ENCODE assay signal across 19 cellular contexts in the genomic region with DNA sequence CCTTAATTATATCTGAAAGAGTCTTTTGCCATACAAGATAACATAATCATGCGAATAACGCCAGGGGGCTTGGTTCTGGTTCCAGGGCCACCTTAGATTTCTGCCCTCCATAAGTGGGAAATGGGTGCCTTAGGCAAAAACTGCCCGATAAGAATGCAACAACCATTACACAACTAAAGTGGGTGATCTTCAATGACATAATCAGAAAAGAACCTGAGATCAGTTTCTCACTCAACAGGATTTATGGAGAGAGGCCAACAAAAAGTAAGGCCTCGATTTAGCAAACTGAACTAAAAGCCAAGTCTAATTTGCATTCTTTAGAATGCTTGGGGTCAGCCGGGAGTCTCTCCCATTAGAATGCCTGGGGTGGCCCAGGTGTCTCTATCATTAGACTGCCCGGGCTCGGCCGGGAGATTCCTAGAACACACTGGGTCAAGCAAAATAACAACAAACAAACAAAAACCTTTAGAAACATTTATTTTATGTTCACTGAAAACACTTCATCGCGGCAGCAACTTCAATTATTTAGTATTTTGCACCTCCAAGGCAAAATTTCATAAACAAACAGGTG.
DNase-seq lines count a peak whose midpoint lies in the region; ATAC-seq, FAIRE-seq and TF ChIP-seq lines count a peak whose summit lies in the region.
"Had no signal": no experiment of that assay in that cellular context is flagged by ENCODE, and none has a peak within 500 bp of the region (broad histone marks: within the 10 kb centered on the region; RNA-seq: fewer than 3 reads in every experiment).

No MANE protein-coding gene starts in this region.

- H3K4me2 ChIP-seq in astrocyte (ENCODE audit: low read length) (no peak overlapping the region), mesenchymal stem cell (ENCODE audit: low read length, poor library complexity, severe bottlenecking) (no peak overlapping the region), Karpas-422 (ENCODE audit: low read depth, low read length, poor library complexity, severe bottlenecking) (no peak overlapping the region)

- TF ChIP-seq CTCF in right atrium auricular region (IDR thresholded peaks at IDR 0.05) (no peak), astrocyte (IDR thresholded peaks at IDR 0.05; ENCODE audit: insufficient read depth, low read depth, low read length) (no peak)

- 86% methylated on average over 10 of the region's 10 CpGs for WGBS in mesenchymal stem cell

- no peaks in the 10 kb centered on the region for H3K36me3 Mint-ChIP-seq in astrocyte (ENCODE audit: low read depth, unreplicated experiment)

- no peak overlapping the region for H3K18ac ChIP-seq in mesenchymal stem cell (ENCODE audit: low read depth in 1 of 2, low read length in 2 of 2)

- no peak overlapping the region for H2BK120ac ChIP-seq in mesenchymal stem cell (ENCODE audit: low read depth, low read length)

- H3K27me3 ChIP-seq in right atrium auricular region (no peaks in the 10 kb centered on the region), astrocyte (ENCODE audit: insufficient read depth, low read length) (no peaks in the 10 kb centered on the region), mesenchymal stem cell (ENCODE audit: control insufficient read depth in 1 of 2, insufficient read depth in 1 of 2, low read length in 2 of 2) (no peaks in the 10 kb centered on the region), Karpas-422 (ENCODE audit: low read length) (no peaks in the 10 kb centered on the region)
- H3K27me3 ChIP-seq: heart left ventricle, tibial artery had no signal

- peaks cover 39% of the 10 kb centered on the region for H3K4me1 Mint-ChIP-seq in astrocyte (ENCODE audit: low read depth, unreplicated experiment)

- H3K79me1 ChIP-seq in mesenchymal stem cell (replicated peaks; ENCODE audit: low read length, poor library complexity, severe bottlenecking), result no peaks in the 10 kb centered on the region

- H3K27ac Mint-ChIP-seq in astrocyte (ENCODE audit: unreplicated experiment), result no peak overlapping the region
- H3K27ac Mint-ChIP-seq: naive thymus-derived CD8-positive, alpha-beta T cell; progenitor cell of endocrine pancreas had no signal

- no peaks in the 10 kb centered on the region for H3K9me2 ChIP-seq in Karpas-422 (replicated peaks; ENCODE audit: insufficient read depth, low read length)

- H3K9me3 ChIP-seq in right atrium auricular region, result peaks cover 0 to 17% of the 10 kb centered on the region in 2 donors
- H3K9me3 ChIP-seq in astrocyte (ENCODE audit: insufficient read depth, low read depth, low read length), result no peaks in the 10 kb centered on the region
- H3K9me3 ChIP-seq in mesenchymal stem cell (ENCODE audit: control insufficient read depth, low read length), result peaks cover 30% of the 10 kb centered on the region
- H3K9me3 ChIP-seq in Karpas-422 (ENCODE audit: low read length), result peaks cover 11% of the 10 kb centered on the region

- H3K4me3 ChIP-seq in right atrium auricular region (no peak overlapping the region), astrocyte (ENCODE audit: insufficient read depth, low read depth, low read length) (no peak overlapping the region), mesenchymal stem cell (ENCODE audit: insufficient read depth in 1 of 2, low read depth in 1 of 2, low read length in 2 of 2) (no peak overlapping the region), Karpas-422 (ENCODE audit: low read length) (no peak overlapping the region)
- H3K4me3 ChIP-seq: heart left ventricle, lung, tibial artery had no signal

- H3K27ac ChIP-seq in right atrium auricular region, result no peak overlapping the region
- no peak overlapping the region for H3K27ac ChIP-seq in astrocyte (ENCODE audit: low read depth, low read length)
- no peak overlapping the region for H3K27ac ChIP-seq in mesenchymal stem cell (ENCODE audit: low read length, poor library complexity, severe bottlenecking)
- no peak overlapping the region for H3K27ac ChIP-seq in Karpas-422 (ENCODE audit: low read length)
- H3K27ac ChIP-seq: heart left ventricle, tibial artery, WERI-Rb-1 had no signal

- no peak for FAIRE-seq in astrocyte (lab: Jason Lieb, UNC)
- FAIRE-seq: H54 had no signal

- no peak overlapping the region for H3K14ac ChIP-seq in mesenchymal stem cell (ENCODE audit: low read length in 2 of 2)

- H3K79me2 ChIP-seq in astrocyte (ENCODE audit: insufficient read depth, low read length) (no peaks in the 10 kb centered on the region), Karpas-422 (ENCODE audit: low read length) (no peaks in the 10 kb centered on the region)

- no peaks in the 10 kb centered on the region for H3K27me3 Mint-ChIP-seq in astrocyte (ENCODE audit: low read depth, unreplicated experiment)
- H3K27me3 Mint-ChIP-seq: activated naive CD8-positive, alpha-beta T cell treated with anti-CD3 and anti-CD28 coated beads, Interleukin-2, amount 50 U/mL, for 24 hours; naive thymus-derived CD8-positive, alpha-beta T cell; progenitor cell of endocrine pancreas had no signal

- no peak overlapping the region for H2BK5ac ChIP-seq in mesenchymal stem cell (ENCODE audit: low read depth, low read length, poor library complexity, severe bottlenecking)

- no peak overlapping the region for H2BK15ac ChIP-seq in mesenchymal stem cell (ENCODE audit: low read depth, poor library complexity, severe bottlenecking)

- H4K20me1 ChIP-seq in astrocyte (ENCODE audit: insufficient read depth, low read length) (no peaks in the 10 kb centered on the region), Karpas-422 (ENCODE audit: insufficient read depth, low read depth, low read length) (no peaks in the 10 kb centered on the region)

- H3K36me3 ChIP-seq in right atrium auricular region (no peaks in the 10 kb centered on the region), astrocyte (ENCODE audit: insufficient read depth, low read length) (no peaks in the 10 kb centered on the region), mesenchymal stem cell (ENCODE audit: control insufficient read depth in 1 of 2, insufficient read depth in 2 of 2, low read depth in 1 of 2, low read length in 2 of 2) (no peaks in the 10 kb centered on the region), Karpas-422 (ENCODE audit: insufficient read depth, low read length) (no peaks in the 10 kb centered on the region)
- H3K36me3 ChIP-seq: heart left ventricle, tibial artery, WERI-Rb-1 had no signal

- H2AK5ac ChIP-seq in mesenchymal stem cell (ENCODE audit: low read length, severe bottlenecking), result no peak overlapping the region

- DNase-seq in right atrium auricular region (ENCODE audit: low spot score) (peak; percentile 46), Right ventricle myocardium superior (no peak), astrocyte (ENCODE audit: low read depth) (peak; percentile 80), mesenchymal stem cell (peak; percentile 9), Karpas-422 (no peak), COR-L47 (lab: John Stamatoyannopoulos, UW) (no peak)
- no peak for DNase-seq in activated effector memory CD4-positive, alpha-beta T cell treated with anti-CD3 and anti-CD28 coated beads, Interleukin-2, amount 50 U/mL, for 16 hours
- DNase-seq: ACHN; activated naive CD8-positive, alpha-beta T cell treated with anti-CD3 and anti-CD28 coated beads, Interleukin-2, amount 50 U/mL, for 24 hours; cerebellar nuclear complex; heart left ventricle; naive thymus-derived CD8-positive, alpha-beta T cell; NCI-H1694 treated with DMSO at 0.1 percent for 48 hours; WERI-Rb-1 had no signal

- H2BK12ac ChIP-seq in mesenchymal stem cell (ENCODE audit: low read length in 2 of 2), result peak overlapping the region in 1 of 2 experiments; percentile 30

- ATAC-seq in Right ventricle myocardium superior (ENCODE audit: poor library complexity) (no peak), SK-N-SH treated with all-trans-retinoic acid at 6 μM for 48 hours (no peak)
- ATAC-seq: activated naive CD8-positive, alpha-beta T cell treated with anti-CD3 and anti-CD28 coated beads, Interleukin-2, amount 50 U/mL, for 24 hours; heart left ventricle; naive thymus-derived CD8-positive, alpha-beta T cell had no signal

- no peak overlapping the region for H3K4me3 Mint-ChIP-seq in astrocyte (ENCODE audit: unreplicated experiment)
- H3K4me3 Mint-ChIP-seq: activated naive CD8-positive, alpha-beta T cell treated with anti-CD3 and anti-CD28 coated beads, Interleukin-2, amount 50 U/mL, for 24 hours; naive thymus-derived CD8-positive, alpha-beta T cell had no signal

- peaks cover 12% of the 10 kb centered on the region for H3K9me3 Mint-ChIP-seq in astrocyte (ENCODE audit: unreplicated experiment)

- H4K8ac ChIP-seq in mesenchymal stem cell (ENCODE audit: low read length), result no peak overlapping the region

- H4K91ac ChIP-seq in mesenchymal stem cell (ENCODE audit: low read length), result no peak overlapping the region

- H3K9ac ChIP-seq in astrocyte (ENCODE audit: low read length), result no peak overlapping the region
- no peak overlapping the region for H3K9ac ChIP-seq in mesenchymal stem cell (ENCODE audit: low read length)
- no peak overlapping the region for H3K9ac ChIP-seq in Karpas-422 (ENCODE audit: low read length)

- H3K4me1 ChIP-seq in right atrium auricular region (peaks cover 0 to 28% of the 10 kb centered on the region in 2 donors), astrocyte (ENCODE audit: insufficient read depth, low read length) (peaks cover 43% of the 10 kb centered on the region), mesenchymal stem cell (ENCODE audit: control insufficient read depth, insufficient read depth, low read depth, low read length) (peaks cover 27% of the 10 kb centered on the region), Karpas-422 (ENCODE audit: low read length) (no peaks in the 10 kb centered on the region)
- H3K4me1 ChIP-seq: tibial artery had no signal

- H2AFZ ChIP-seq in astrocyte (ENCODE audit: low read depth, low read length), result no peak overlapping the region
- H2AFZ ChIP-seq in mesenchymal stem cell (ENCODE audit: low read depth, low read length), result no peak overlapping the region
- no peak overlapping the region for H2AFZ ChIP-seq in Karpas-422 (ENCODE audit: low read length)

- H3K4ac ChIP-seq in mesenchymal stem cell (ENCODE audit: low read depth in 1 of 2, low read length in 2 of 2), result no peak overlapping the region

- intact Hi-C loops in Right ventricle myocardium superior (cut with DNase I), result no loop called here

- no peak overlapping the region for H3K23ac ChIP-seq in mesenchymal stem cell (ENCODE audit: low read length in 2 of 2)

TF ChIP-seq in SK-N-SH treated with all-trans-retinoic acid at 6 μM for 48 hours, 23 proteins besides CTCF, POLR2A, EP300 and RAD21 (continues in another document):
- TF ChIP-seq ZFP30 (CRISPR knock-in tag; IDR thresholded peaks at IDR 0.05), result no peak
- no peak for TF ChIP-seq PPARA (CRISPR knock-in tag; IDR thresholded peaks at IDR 0.05; ENCODE audit: borderline replicate concordance)
- no peak for TF ChIP-seq ISL1 (CRISPR knock-in tag; IDR thresholded peaks at IDR 0.05)
- no peak for TF ChIP-seq TCF4 (CRISPR knock-in tag; IDR thresholded peaks at IDR 0.05; ENCODE audit: borderline replicate concordance)
- no peak for TF ChIP-seq ZC3H10 (CRISPR knock-in tag; IDR thresholded peaks at IDR 0.05)
- no peak for TF ChIP-seq ZNF565 (CRISPR knock-in tag; conservative IDR thresholded peaks at IDR 0.05; ENCODE audit: low read depth)

Comparison
In these comparisons a context has a peak if more than half of its experiments do, and no peak if none do; other contexts are left out.
1. DNase-seq: peak in right atrium auricular region (single experiment), astrocyte (single experiment) and mesenchymal stem cell (single experiment); none in Right ventricle myocardium superior (single experiment), Karpas-422 (single experiment), activated effector memory CD4-positive, alpha-beta T cell treated with anti-CD3 and anti-CD28 coated beads, Interleukin-2, amount 50 U/mL, for 16 hours (single experiment) and COR-L47 (single experiment).